In genomic region chr2:239330836-239331235, GRCh38 we compare ENCODE assay signal across 21 cellular contexts.
DNase-seq lines count a peak whose midpoint lies in the region; ATAC-seq and TF ChIP-seq lines count a peak whose summit lies in the region.
"Had no signal": no experiment of that assay in that cellular context is flagged by ENCODE, and none has a peak within 500 bp of the region (broad histone marks: within the 10 kb centered on the region; RNA-seq: fewer than 3 reads in every experiment).

No MANE protein-coding gene starts in this region.

- peaks cover 53% of the 10 kb centered on the region for H3K4me1 Mint-ChIP-seq in activated naive CD8-positive, alpha-beta T cell (ENCODE audit: low read depth)
- peaks cover 48% of the 10 kb centered on the region for H3K4me1 Mint-ChIP-seq in activated naive CD8-positive, alpha-beta T cell treated with anti-CD3 and anti-CD28 coated beads, Interleukin-2, amount 50 U/mL, for 24 hours
- peaks cover 31% of the 10 kb centered on the region for H3K4me1 Mint-ChIP-seq in WTC11

- TF ChIP-seq CTCF in WTC11 (IDR thresholded peaks at IDR 0.05) (no peak), stomach (IDR thresholded peaks at IDR 0.05) (no peak)

- 87 to 95% (median 92%) methylated on average over 14 of the region's 14 CpGs for WGBS in stomach, 5 donors

- H3K4me3 ChIP-seq in stomach: no peak overlapping the region
- H3K4me3 ChIP-seq: colonic mucosa, MG63 had no signal

- H3K9me3 Mint-ChIP-seq in activated naive CD8-positive, alpha-beta T cell (ENCODE audit: low read depth): no peaks in the 10 kb centered on the region
- H3K9me3 Mint-ChIP-seq in activated naive CD8-positive, alpha-beta T cell treated with anti-CD3 and anti-CD28 coated beads, Interleukin-2, amount 50 U/mL, for 24 hours: no peaks in the 10 kb centered on the region
- H3K9me3 Mint-ChIP-seq in WTC11: peaks cover 4% of the 10 kb centered on the region; the same call in 1 of the 2 replicates
- H3K9me3 Mint-ChIP-seq: activated B cell treated with CpG ODN at 0.5 μM for 24 hours, neural crest cell had no signal

- no peaks in the 10 kb centered on the region for H3K9me3 ChIP-seq in stomach
- H3K9me3 ChIP-seq: colonic mucosa, MG63 had no signal

- no peaks in the 10 kb centered on the region for H3K27me3 Mint-ChIP-seq in activated naive CD8-positive, alpha-beta T cell
- no peaks in the 10 kb centered on the region for H3K27me3 Mint-ChIP-seq in activated naive CD8-positive, alpha-beta T cell treated with anti-CD3 and anti-CD28 coated beads, Interleukin-2, amount 50 U/mL, for 24 hours
- no peaks in the 10 kb centered on the region for H3K27me3 Mint-ChIP-seq in WTC11 (ENCODE audit: low read depth)
- H3K27me3 Mint-ChIP-seq: activated B cell treated with CpG ODN at 0.5 μM for 24 hours, T-helper 17 cell had no signal

- peak overlapping the region; percentile 20 for H3K4me3 Mint-ChIP-seq in activated naive CD8-positive, alpha-beta T cell
- H3K4me3 Mint-ChIP-seq in activated naive CD8-positive, alpha-beta T cell treated with anti-CD3 and anti-CD28 coated beads, Interleukin-2, amount 50 U/mL, for 24 hours: no peak overlapping the region
- H3K4me3 Mint-ChIP-seq in WTC11: no peak overlapping the region
- H3K4me3 Mint-ChIP-seq: activated B cell treated with CpG ODN at 0.5 μM for 24 hours, H9, neural crest cell, T-helper 17 cell had no signal

- no peaks in the 10 kb centered on the region for H3K36me3 ChIP-seq in stomach
- H3K36me3 ChIP-seq: colonic mucosa, MG63 had no signal

- intact Hi-C loops in stomach (cut with DNase I; ENCODE audit: low total_unique reads): no loop called here

- no peak for TF ChIP-seq POLR2A in stomach (IDR thresholded peaks at IDR 0.05)

- H3K27ac Mint-ChIP-seq in activated naive CD8-positive, alpha-beta T cell: peak overlapping the region; percentile 46
- H3K27ac Mint-ChIP-seq in activated naive CD8-positive, alpha-beta T cell treated with anti-CD3 and anti-CD28 coated beads, Interleukin-2, amount 50 U/mL, for 24 hours: no peak overlapping the region
- H3K27ac Mint-ChIP-seq in WTC11: peak overlapping the region; percentile 80; the same call in 1 of the 2 replicates
- H3K27ac Mint-ChIP-seq: activated B cell treated with CpG ODN at 0.5 μM for 24 hours, T-helper 17 cell had no signal

- peaks cover 27 to 57% (median 46%) of the 10 kb centered on the region in 4 donors for H3K4me1 ChIP-seq in stomach
- H3K4me1 ChIP-seq: colonic mucosa had no signal

- POLR2A ChIA-PET in WTC11 (lab: Charles Lee): no interaction called here

- H3K27ac ChIP-seq in stomach: peak overlapping the region in 4 of 5 donors; percentile 5 to 87 (median 74)
- H3K27ac ChIP-seq: colonic mucosa had no signal

- no peaks in the 10 kb centered on the region for H3K27me3 ChIP-seq in stomach
- H3K27me3 ChIP-seq: colonic mucosa, MG63 had no signal

- CTCF ChIA-PET in WTC11 (lab: Charles Lee): no interaction called here

- no peak for TF ChIP-seq EP300 in stomach (IDR thresholded peaks at IDR 0.05)

- ATAC-seq in activated naive CD8-positive, alpha-beta T cell treated with anti-CD3 and anti-CD28 coated beads, Interleukin-2, amount 50 U/mL, for 24 hours: no peak
- ATAC-seq in WTC11 (no peak), left lobe of liver (no peak), HG03039 (IDR thresholded peaks at IDR 0.05; ENCODE audit: unreplicated experiment) (no peak)
- ATAC-seq: T-helper 17 cell had no signal

- DNase-seq in activated naive CD8-positive, alpha-beta T cell treated with anti-CD3 and anti-CD28 coated beads, Interleukin-2, amount 50 U/mL, for 24 hours: no peak
- no peak for DNase-seq in WTC11 (ENCODE audit: low spot score)
- DNase-seq in left lobe of liver (ENCODE audit: low spot score): peak; percentile 43
- no peak for DNase-seq in stomach
- DNase-seq in stimulated activated CD4-positive, alpha-beta T cell treated with anti-CD3 and anti-CD28 coated beads, Interleukin-12 subunit alpha, Interleukin-12 subunit beta, amount 100 ng/mL, for 4 hours: no peak
- DNase-seq in T1000 (lab: John Stamatoyannopoulos, UW): no peak
- DNase-seq: activated B cell treated with CpG ODN at 0.5 μM for 24 hours; activated naive CD4-positive, alpha-beta T cell treated with Interleukin-2 at 50 U/mL for 16 hours; colonic mucosa; DMS79 treated with DMSO at 0.1 percent for 48 hours; H9; kidney glomerular epithelial cell; MG63; midbrain; NCI-H146; NCI-H82; OCI-M1; T-helper 17 cell had no signal

- peaks cover 2% of the 10 kb centered on the region for H3K36me3 Mint-ChIP-seq in activated naive CD8-positive, alpha-beta T cell
- H3K36me3 Mint-ChIP-seq in activated naive CD8-positive, alpha-beta T cell treated with anti-CD3 and anti-CD28 coated beads, Interleukin-2, amount 50 U/mL, for 24 hours (ENCODE audit: low read depth): peaks cover 6% of the 10 kb centered on the region
- peaks cover 9% of the 10 kb centered on the region; the same call in 1 of the 2 replicates for H3K36me3 Mint-ChIP-seq in WTC11

TF ChIP-seq in WTC11, 78 proteins besides CTCF, POLR2A, EP300 and RAD21 (continues in another document):
- TF ChIP-seq PRDM15 (CRISPR knock-in tag; IDR thresholded peaks at IDR 0.05) (no peak), ATF6 (CRISPR knock-in tag; IDR thresholded peaks at IDR 0.05) (no peak), ZSCAN18 (CRISPR knock-in tag; IDR thresholded peaks at IDR 0.05) (no peak), TCF7 (CRISPR knock-in tag; IDR thresholded peaks at IDR 0.05; ENCODE audit: low read depth) (no peak), NR2C2 (CRISPR knock-in tag; IDR thresholded peaks at IDR 0.05) (no peak), ZNF138 (CRISPR knock-in tag; conservative IDR thresholded peaks at IDR 0.05) (no peak), ZNF219 (CRISPR knock-in tag; IDR thresholded peaks at IDR 0.05; ENCODE audit: borderline replicate concordance) (no peak), CDX4 (CRISPR knock-in tag; IDR thresholded peaks at IDR 0.05; ENCODE audit: borderline replicate concordance) (no peak), CBFB (CRISPR knock-in tag; IDR thresholded peaks at IDR 0.05; ENCODE audit: low read depth) (no peak), ZBTB21 (CRISPR knock-in tag; IDR thresholded peaks at IDR 0.05; ENCODE audit: borderline replicate concordance) (no peak), MYBL2 (CRISPR knock-in tag; IDR thresholded peaks at IDR 0.05) (no peak), TEAD4 (CRISPR knock-in tag; IDR thresholded peaks at IDR 0.05) (no peak), GABPB1 (CRISPR knock-in tag; IDR thresholded peaks at IDR 0.05) (no peak)
